In genomic region chr9:92455217-92455616, GRCh38 we compare ENCODE assay signal across 12 cellular contexts. TPM values are rescaled to one million over a fixed set of nuclear protein-coding genes. Genes with fewer than 3 reads are reported as not detected.
DNase-seq lines count a peak whose midpoint lies in the region; ATAC-seq, FAIRE-seq and TF ChIP-seq lines count a peak whose summit lies in the region.
"Had no signal": no experiment of that assay in that cellular context is flagged by ENCODE, and none has a peak within 500 bp of the region (broad histone marks: within the 10 kb centered on the region; RNA-seq: fewer than 3 reads in every experiment).

No MANE protein-coding gene starts in this region.

- no peaks in the 10 kb centered on the region for H3K9me2 ChIP-seq in PC-3 (replicated peaks; ENCODE audit: low read length)

- ATAC-seq in A549 (peak; percentile 77 to 81), PC-3 (no peak)
- ATAC-seq in activated CD4-positive, CD25-positive, alpha-beta regulatory T cell treated with anti-CD3 and anti-CD28 coated beads, Interleukin-2, amount 50 U/mL, for 24 hours, result no peak
- ATAC-seq: left cardiac atrium, right cardiac atrium had no signal

- TF ChIP-seq CTCF in A549 (IDR thresholded peaks at IDR 0.05) (peak; percentile 53), PC-3 (conservative IDR thresholded peaks at IDR 0.05; ENCODE audit: low read depth, low read length) (peak; percentile 56), fibroblast of pulmonary artery (IDR thresholded peaks at IDR 0.05; ENCODE audit: low read length, missing control alignments) (peak; percentile 33)

- H3K4me1 ChIP-seq in A549 (no peaks in the 10 kb centered on the region), PC-3 (ENCODE audit: insufficient read depth, low read length) (no peaks in the 10 kb centered on the region)

- BruUV-seq in PC-3 (replicated peaks; lab: Mats Ljungman, UMichigan), result no TSS peak

- FAIRE-seq in A549 (lab: Jason Lieb, UNC) (no peak), GM19239 (lab: Jason Lieb, UNC) (peak; percentile 18)

- H3K4me2 ChIP-seq in A549, result no peak overlapping the region
- no peak overlapping the region for H3K4me2 ChIP-seq in PC-3 (ENCODE audit: low read length)

- no peaks in the 10 kb centered on the region for H4K20me1 ChIP-seq in PC-3 (ENCODE audit: low read length)

- TF ChIP-seq POLR2A in A549 (IDR thresholded peaks at IDR 0.05; ENCODE audit: low read length), result no peak

- no peaks in the 10 kb centered on the region for H3K36me3 ChIP-seq in PC-3 (ENCODE audit: low read depth, low read length)

- no peaks in the 10 kb centered on the region for H3K9me3 ChIP-seq in A549
- H3K9me3 ChIP-seq in PC-3 (ENCODE audit: low read length), result no peaks in the 10 kb centered on the region

- peak; percentile 38 to 46; a peak in 4 of 5 replicates for TF ChIP-seq RAD21 in A549 (conservative IDR thresholded peaks at IDR 0.05 in 1 of 2, IDR thresholded peaks at IDR 0.05 in 1 of 2)

- TF ChIP-seq EP300 in A549 (IDR thresholded peaks at IDR 0.05), result no peak

- no peaks in the 10 kb centered on the region for H3K27me3 ChIP-seq in PC-3 (ENCODE audit: low read length)

- no peak overlapping the region for H2AFZ ChIP-seq in PC-3 (ENCODE audit: low read length)

- H3F3A ChIP-seq in PC-3 (ENCODE audit: low read length, unreplicated experiment), result no peaks in the 10 kb centered on the region

- H3K9ac ChIP-seq in PC-3 (ENCODE audit: low read length), result no peak overlapping the region

- WGBS in A549 (ENCODE audit: missing lambda C conversion rate), result 20% methylated on average over 3 of the region's 3 CpGs

- POLR2A ChIA-PET in A549 (lab: Yijun Ruan, JAX), result no interaction called here
- POLR2A ChIA-PET in PC-3 (lab: Charles Lee; ENCODE audit: unreplicated experiment), result no interaction called here

- DNase-seq in A549 (ENCODE audit: low read depth in 1 of 2, low spot score in 1 of 2), result peak; percentile 24 to 25
- no peak for DNase-seq in GM19239 (ENCODE audit: insufficient read length, low spot score)
- DNase-seq in PC-3, result peak; percentile 33
- peak; percentile 10 for DNase-seq in fibroblast of pulmonary artery (ENCODE audit: low read depth)
- no peak for DNase-seq in EL
- no peak for DNase-seq in NCI-H2196 treated with DMSO at 0.1 percent for 48 hours (lab: John Stamatoyannopoulos, UW; ENCODE audit: unreplicated experiment)
- DNase-seq in ecto neural progenitor cell (ENCODE audit: low spot score), result no peak
- DNase-seq: activated gamma-delta T cell treated with Interleukin-2 at 50 U/mL for 16 hours; CD4-positive, alpha-beta memory T cell; left cardiac atrium; right cardiac atrium had no signal

- H3K4me3 ChIP-seq in A549, result no peak overlapping the region
- no peak overlapping the region for H3K4me3 ChIP-seq in PC-3 (ENCODE audit: low read length)
- no peak overlapping the region for H3K4me3 ChIP-seq in fibroblast of pulmonary artery (replicated peaks; ENCODE audit: low read depth, low read length)

- CTCF ChIA-PET in A549 (lab: Yijun Ruan, JAX) (interaction anchor here (0.7 to 1.0 kb wide), 3 partner anchors 8 to 122 kb away, joined by 3 read pairs; no protein-coding TSS in a partner anchor), PC-3 (lab: Charles Lee) (no interaction called here)

- no peaks in the 10 kb centered on the region for H3K79me2 ChIP-seq in PC-3 (ENCODE audit: low read length)

- H3K27ac ChIP-seq in A549 (no peak overlapping the region), PC-3 (ENCODE audit: low read length) (no peak overlapping the region)

- intact Hi-C loops in PC-3 (cut with micrococcal nuclease), result no loop called here

TF ChIP-seq in A549, 52 proteins besides CTCF, POLR2A, EP300 and RAD21:
- TF ChIP-seq ESRRA (IDR thresholded peaks at IDR 0.05; ENCODE audit: borderline replicate concordance, low read length), result no peak
- TF ChIP-seq SMC3 (IDR thresholded peaks at IDR 0.05), result 0 out of 3 replicates have a peak, but pooled peaks have one; percentile 32
- TF ChIP-seq PHF8 (IDR thresholded peaks at IDR 0.05; ENCODE audit: borderline replicate concordance, low read depth), result no peak

RNA-seq across cellular contexts. Expression of gene ASPN, which starts 27.1 kb away (rescaled TPM):
- not detected in 2 replicates for polyA plus RNA-seq in A549 (2011; rRNA removed)
- not detected in 2 replicates for polyA plus RNA-seq in A549 (2012; cell fraction: cytosol; rRNA removed)
- not detected in 2 replicates for polyA plus RNA-seq in A549 (2012; cell fraction: nucleus; rRNA removed)
- not detected in 3 replicates for polyA plus RNA-seq in A549 (2017; fragmentation: RNase III; extraction: RNeasy Plus Mini Kit Qiagen cat#74134 plus additional on column Dnase treatment)
- not detected in 2 replicates for polyA minus RNA-seq in A549 (2011; rRNA and poly(A)+ RNA removed)
- not detected in 2 replicates for total RNA-seq in PC-3 (2014; rRNA removed)
- total RNA-seq: CD4-positive, alpha-beta memory T cell had no signal
- polyA plus RNA-seq: CD4-positive, alpha-beta memory T cell had no signal

RNA-seq across cellular contexts. Expression of gene OMD, which starts 30.9 kb away (rescaled TPM):
- polyA plus RNA-seq in A549 (2011; rRNA removed) (not detected in 2 replicates), A549 (2017; fragmentation: RNase III; extraction: RNeasy Plus Mini Kit Qiagen cat#74134 plus additional on column Dnase treatment) (not detected in 3 replicates)
- not detected in 2 replicates for polyA plus RNA-seq in A549 (2012; cell fraction: cytosol; rRNA removed)
- not detected in 2 replicates for polyA plus RNA-seq in A549 (2012; cell fraction: nucleus; rRNA removed)
- polyA minus RNA-seq in A549 (2011; rRNA and poly(A)+ RNA removed), result not detected in 2 replicates
- not detected in 2 replicates for total RNA-seq in PC-3 (2014; rRNA removed)
- total RNA-seq: CD4-positive, alpha-beta memory T cell had no signal

RNA-seq across cellular contexts. Expression of gene OGN, which starts 50.8 kb away (rescaled TPM):
- polyA plus RNA-seq in A549 (2011; rRNA removed) (not detected in 2 replicates), A549 (2017; fragmentation: RNase III; extraction: RNeasy Plus Mini Kit Qiagen cat#74134 plus additional on column Dnase treatment) (not detected in 3 replicates)
- not detected in 2 replicates for polyA plus RNA-seq in A549 (2012; cell fraction: cytosol; rRNA removed)
- not detected in 2 replicates for polyA plus RNA-seq in A549 (2012; cell fraction: nucleus; rRNA removed)
- polyA minus RNA-seq in A549 (2011; rRNA and poly(A)+ RNA removed), result not detected in 2 replicates
- not detected in 2 replicates for total RNA-seq in PC-3 (2014; rRNA removed)
- total RNA-seq: CD4-positive, alpha-beta memory T cell had no signal

Comparison
In these comparisons a context has a peak if more than half of its experiments do, and no peak if none do; other contexts are left out.
1. ATAC-seq: peak in A549 (2 of 2); none in PC-3 (single experiment) and activated CD4-positive, CD25-positive, alpha-beta regulatory T cell treated with anti-CD3 and anti-CD28 coated beads, Interleukin-2, amount 50 U/mL, for 24 hours (0 of 2).
2. DNase-seq: peak in A549 (2 of 2), PC-3 (single experiment) and fibroblast of pulmonary artery (single experiment); none in GM19239 (single experiment), EL (single experiment), NCI-H2196 treated with DMSO at 0.1 percent for 48 hours (single experiment) and ecto neural progenitor cell (single experiment).
3. Peak in every context shown above with its lines, with median percentiles within 50 percentile points of each other: CTCF ChIP-seq.